Comparison of ENCODE assay signal across 21 cellular contexts in genomic region chr17:75985986-75986385, GRCh38. TPM values are rescaled to one million over a fixed set of nuclear protein-coding genes. Genes with fewer than 3 reads are reported as not detected.
DNase-seq lines count a peak whose midpoint lies in the region; ATAC-seq and TF ChIP-seq lines count a peak whose summit lies in the region.
"Had no signal": no experiment of that assay in that cellular context is flagged by ENCODE, and none has a peak within 500 bp of the region (broad histone marks: within the 10 kb centered on the region; RNA-seq: fewer than 3 reads in every experiment).

No MANE protein-coding gene starts in this region.

- no peak for DNase-seq in activated naive CD4-positive, alpha-beta T cell treated with anti-CD3 and anti-CD28 coated beads, Interleukin-2, amount 10 ng/mL, durations not matched to agents 7 days and 5 days
- DNase-seq in activated naive CD4-positive, alpha-beta T cell treated with anti-CD3 and anti-CD28 coated beads for 36 hours: no peak
- no peak for DNase-seq in WTC11 (ENCODE audit: low spot score)
- DNase-seq in osteoblast (ENCODE audit: insufficient read length, low spot score, missing footprints): peak; percentile 41
- DNase-seq in SHP77 treated with DMSO at 0.1 percent for 48 hours (lab: John Stamatoyannopoulos, UW): no peak
- DNase-seq: CD4-positive, alpha-beta T cell; CD8-positive, alpha-beta memory T cell; DMS 273 treated with DMSO at 0.1 percent for 48 hours; DMS79; EL; GDM1; GM23248; H7; HCEC 1CT had no signal

- peaks cover 2% of the 10 kb centered on the region for H3K4me1 Mint-ChIP-seq in activated naive CD4-positive, alpha-beta T cell treated with anti-CD3 and anti-CD28 coated beads, Interleukin-2, amount 10 ng/mL, durations not matched to agents 7 days and 5 days
- no peaks in the 10 kb centered on the region for H3K4me1 Mint-ChIP-seq in activated naive CD4-positive, alpha-beta T cell treated with anti-CD3 and anti-CD28 coated beads for 36 hours (ENCODE audit: low read depth)
- H3K4me1 Mint-ChIP-seq in WTC11: peaks cover 35% of the 10 kb centered on the region

- H3K27ac ChIP-seq in osteoblast (ENCODE audit: low read depth, low read length): no peak overlapping the region
- H3K27ac ChIP-seq: 22Rv1, BLaER1, GM23248 had no signal

- H4K20me1 ChIP-seq in osteoblast (ENCODE audit: insufficient read depth, low read length): no peaks in the 10 kb centered on the region
- H4K20me1 ChIP-seq: BLaER1 had no signal

- H3K79me2 ChIP-seq in osteoblast (ENCODE audit: insufficient read depth, low read length): peaks cover 16% of the 10 kb centered on the region

- no peaks in the 10 kb centered on the region for H3K36me3 Mint-ChIP-seq in activated naive CD4-positive, alpha-beta T cell treated with anti-CD3 and anti-CD28 coated beads, Interleukin-2, amount 10 ng/mL, durations not matched to agents 7 days and 5 days
- H3K36me3 Mint-ChIP-seq in activated naive CD4-positive, alpha-beta T cell treated with anti-CD3 and anti-CD28 coated beads for 36 hours (ENCODE audit: low read depth): no peaks in the 10 kb centered on the region
- H3K36me3 Mint-ChIP-seq in WTC11: peaks cover 4% of the 10 kb centered on the region

- no peaks in the 10 kb centered on the region for H3K9me3 Mint-ChIP-seq in activated naive CD4-positive, alpha-beta T cell treated with anti-CD3 and anti-CD28 coated beads, Interleukin-2, amount 10 ng/mL, durations not matched to agents 7 days and 5 days
- no peaks in the 10 kb centered on the region for H3K9me3 Mint-ChIP-seq in activated naive CD4-positive, alpha-beta T cell treated with anti-CD3 and anti-CD28 coated beads for 36 hours
- H3K9me3 Mint-ChIP-seq in WTC11: no peaks in the 10 kb centered on the region
- H3K9me3 Mint-ChIP-seq: CD4-positive, alpha-beta T cell; CD8-positive, alpha-beta memory T cell had no signal

- H2AFZ ChIP-seq in osteoblast (ENCODE audit: low read length): no peak overlapping the region
- H2AFZ ChIP-seq: GM23248 had no signal

- intact Hi-C loops in activated naive CD4-positive, alpha-beta T cell treated with anti-CD3 and anti-CD28 coated beads for 36 hours (cut with micrococcal nuclease): no loop called here

- H3K27me3 Mint-ChIP-seq in activated naive CD4-positive, alpha-beta T cell treated with anti-CD3 and anti-CD28 coated beads, Interleukin-2, amount 10 ng/mL, durations not matched to agents 7 days and 5 days: no peaks in the 10 kb centered on the region
- no peaks in the 10 kb centered on the region for H3K27me3 Mint-ChIP-seq in activated naive CD4-positive, alpha-beta T cell treated with anti-CD3 and anti-CD28 coated beads for 36 hours (ENCODE audit: low read depth)
- no peaks in the 10 kb centered on the region for H3K27me3 Mint-ChIP-seq in WTC11 (ENCODE audit: low read depth)
- H3K27me3 Mint-ChIP-seq: B cell; CD4-positive, alpha-beta T cell had no signal

- H3K4me2 ChIP-seq in osteoblast (ENCODE audit: insufficient read depth, low read length): no peak overlapping the region
- H3K4me2 ChIP-seq: BLaER1 had no signal

- peak overlapping the region; percentile 37 for H3K27ac Mint-ChIP-seq in activated naive CD4-positive, alpha-beta T cell treated with anti-CD3 and anti-CD28 coated beads, Interleukin-2, amount 10 ng/mL, durations not matched to agents 7 days and 5 days
- no peak overlapping the region for H3K27ac Mint-ChIP-seq in activated naive CD4-positive, alpha-beta T cell treated with anti-CD3 and anti-CD28 coated beads for 36 hours
- peak overlapping the region; percentile 76 for H3K27ac Mint-ChIP-seq in WTC11
- H3K27ac Mint-ChIP-seq: B cell; CD14-positive monocyte; CD4-positive, alpha-beta T cell; CD8-positive, alpha-beta memory T cell had no signal

- no peak for TF ChIP-seq CTCF in WTC11 (IDR thresholded peaks at IDR 0.05)
- no peak for TF ChIP-seq CTCF in osteoblast (IDR thresholded peaks at IDR 0.05; ENCODE audit: extremely low read depth, low read depth, low read length)

- no peak overlapping the region for H3K4me3 Mint-ChIP-seq in activated naive CD4-positive, alpha-beta T cell treated with anti-CD3 and anti-CD28 coated beads, Interleukin-2, amount 10 ng/mL, durations not matched to agents 7 days and 5 days
- no peak overlapping the region for H3K4me3 Mint-ChIP-seq in activated naive CD4-positive, alpha-beta T cell treated with anti-CD3 and anti-CD28 coated beads for 36 hours
- H3K4me3 Mint-ChIP-seq in WTC11: no peak overlapping the region
- H3K4me3 Mint-ChIP-seq: B cell; CD14-positive monocyte; CD4-positive, alpha-beta T cell had no signal

- H3K9me3 ChIP-seq in osteoblast (ENCODE audit: low read depth, low read length): no peaks in the 10 kb centered on the region
- H3K9me3 ChIP-seq: BLaER1 had no signal

- H3K4me3 ChIP-seq in osteoblast (ENCODE audit: insufficient read depth, low read length): no peak overlapping the region
- H3K4me3 ChIP-seq: BLaER1, GM12878, GM23248 had no signal

- no peaks in the 10 kb centered on the region for H3K36me3 ChIP-seq in osteoblast (ENCODE audit: insufficient read depth, low read length)

- CTCF ChIA-PET in activated naive CD4-positive, alpha-beta T cell treated with anti-CD3 and anti-CD28 coated beads, Interleukin-2, amount 10 ng/mL, durations not matched to agents 7 days and 5 days (lab: Charles Lee): no interaction called here
- CTCF ChIA-PET in activated naive CD4-positive, alpha-beta T cell treated with anti-CD3 and anti-CD28 coated beads for 36 hours (lab: Charles Lee): no interaction called here
- CTCF ChIA-PET in WTC11 (lab: Charles Lee): no interaction called here

- ATAC-seq in WTC11 (no peak), HG03196 (IDR thresholded peaks at IDR 0.05; ENCODE audit: unreplicated experiment) (no peak), HG02588 (IDR thresholded peaks at IDR 0.05; ENCODE audit: unreplicated experiment) (no peak)
- ATAC-seq: GM12878 had no signal

- POLR2A ChIA-PET in WTC11 (lab: Charles Lee): no interaction called here

- peaks cover 15% of the 10 kb centered on the region for H3K4me1 ChIP-seq in osteoblast (ENCODE audit: insufficient read depth, low read length)

- no peaks in the 10 kb centered on the region for H3K27me3 ChIP-seq in osteoblast (ENCODE audit: insufficient read depth, low read length)
- H3K27me3 ChIP-seq: BLaER1 had no signal

TF ChIP-seq in WTC11, 78 proteins besides CTCF, POLR2A, EP300 and RAD21 (continues in another document):
- no peak for TF ChIP-seq ETV6 (CRISPR knock-in tag; IDR thresholded peaks at IDR 0.05)
- no peak for TF ChIP-seq E2F4 (CRISPR knock-in tag; IDR thresholded peaks at IDR 0.05; ENCODE audit: borderline replicate concordance, low read depth)
- TF ChIP-seq RORB (CRISPR knock-in tag; IDR thresholded peaks at IDR 0.05): no peak
- no peak for TF ChIP-seq MAX (CRISPR knock-in tag; IDR thresholded peaks at IDR 0.05)
- TF ChIP-seq CDX4 (CRISPR knock-in tag; IDR thresholded peaks at IDR 0.05; ENCODE audit: borderline replicate concordance): no peak
- TF ChIP-seq PREB (CRISPR knock-in tag; IDR thresholded peaks at IDR 0.05; ENCODE audit: borderline replicate concordance): no peak

RNA-seq across cellular contexts. Expression of gene TEN1, which starts 6.9 kb away (rescaled TPM):
- 10 to 100 TPM in 1 of 2 experiments, 1 to 10 TPM in 1; 9.7 to 12.2 TPM for total RNA-seq in activated naive CD4-positive, alpha-beta T cell treated with anti-CD3 and anti-CD28 coated beads for 36 hours
- total RNA-seq in WTC11 (2021): 15.6 to 18.4 TPM (median 17.2 TPM) in 3 replicates
- total RNA-seq in osteoblast: 23.2 and 23.6 TPM in 2 replicates

RNA-seq across cellular contexts. Expression of gene ACOX1, which starts 7.0 kb away (rescaled TPM):
- total RNA-seq in activated naive CD4-positive, alpha-beta T cell treated with anti-CD3 and anti-CD28 coated beads for 36 hours: 10 to 100 TPM; 31.4 to 34.9 TPM
- total RNA-seq in WTC11 (2021) (32.4 to 40.9 TPM (median 32.5 TPM) in 3 replicates), osteoblast (59.2 and 59.4 TPM in 2 replicates)

RNA-seq across cellular contexts. Expression of gene CDK3, which starts 14.7 kb away (rescaled TPM):
- 1 to 10 TPM; 3.1 to 5.0 TPM for total RNA-seq in activated naive CD4-positive, alpha-beta T cell treated with anti-CD3 and anti-CD28 coated beads for 36 hours
- total RNA-seq in WTC11 (2021): 9.5 to 11.3 TPM (median 10.2 TPM) in 3 replicates
- total RNA-seq in osteoblast: 0.72 and 0.88 TPM in 2 replicates

RNA-seq across cellular contexts. Expression of gene EVPL, which starts 41.1 kb away (rescaled TPM):
- under 1 TPM in 1 of 2 experiments, not detected in 1; 0.14 TPM for total RNA-seq in activated naive CD4-positive, alpha-beta T cell treated with anti-CD3 and anti-CD28 coated beads for 36 hours
- total RNA-seq in WTC11 (2021) (0.46 to 1.3 TPM (median 0.62 TPM) in 3 replicates), osteoblast (not detected in 2 replicates)
- total RNA-seq: B cell, GM23248, H7 had no signal

RNA-seq across cellular contexts. Expression of gene FBF1, which starts 45.1 kb away (rescaled TPM):
- 10 to 100 TPM; 20.7 to 21.0 TPM for total RNA-seq in activated naive CD4-positive, alpha-beta T cell treated with anti-CD3 and anti-CD28 coated beads for 36 hours
- total RNA-seq in WTC11 (2021): 19.8 to 23.7 TPM (median 21.0 TPM) in 3 replicates
- total RNA-seq in osteoblast: 14.1 and 17.1 TPM in 2 replicates
